Comparison of ENCODE assay signal across 40 cellular contexts in the genomic region with DNA sequence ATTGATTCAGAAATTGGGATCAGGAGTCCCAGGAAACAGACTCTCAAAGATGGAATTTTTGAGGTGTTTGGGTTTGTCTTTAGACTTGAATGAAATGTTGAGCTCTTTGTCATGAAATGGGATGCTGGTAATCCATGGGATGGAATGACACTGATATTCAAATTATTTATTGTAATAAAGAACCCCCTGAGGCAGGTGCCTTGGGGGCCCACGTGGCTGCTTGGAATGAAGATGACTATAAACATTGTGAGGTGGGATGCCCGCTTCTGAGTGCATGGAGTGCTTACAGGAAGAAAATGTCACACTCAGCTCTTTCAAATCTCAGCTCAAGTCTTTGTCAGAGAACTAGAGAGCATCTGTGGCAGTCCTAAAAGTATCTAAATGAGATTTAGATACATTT. TPM values are rescaled to one million over a fixed set of nuclear protein-coding genes. Genes with fewer than 3 reads are reported as not detected.
"Had no signal": no experiment of that assay in that cellular context is flagged by ENCODE, and none has a peak within 500 bp of the region (broad histone marks: within the 10 kb centered on the region; RNA-seq: fewer than 3 reads in every experiment).

No MANE protein-coding gene starts in this region.

- H3K4me1 Mint-ChIP-seq: activated naive CD4-positive, alpha-beta T cell treated with anti-CD3 and anti-CD28 coated beads, Interleukin-2, amount 10 ng/mL, durations not matched to agents 7 days and 5 days; activated naive CD4-positive, alpha-beta T cell treated with anti-CD3 and anti-CD28 coated beads, Interleukin-2, amount 50 U/mL, for 24 hours; activated naive CD8-positive, alpha-beta T cell treated with anti-CD3 and anti-CD28 coated beads for 36 hours; activated naive CD8-positive, alpha-beta T cell treated with anti-CD3 and anti-CD28 coated beads, Interleukin-2, amount 10 ng/mL, durations not matched to agents 7 days and 5 days; activated naive CD8-positive, alpha-beta T cell treated with anti-CD3 and anti-CD28 coated beads, Interleukin-2, amount 50 U/mL, for 24 hours; activated T-helper 17 cell treated with anti-CD3 and anti-CD28 coated beads, Interleukin-2, amount 50 U/mL, for 72 hours; central memory CD8-positive, alpha-beta T cell had no signal

- H3K9me3 Mint-ChIP-seq: activated naive CD4-positive, alpha-beta T cell treated with anti-CD3 and anti-CD28 coated beads for 36 hours; activated naive CD4-positive, alpha-beta T cell treated with anti-CD3 and anti-CD28 coated beads, Interleukin-2, amount 10 ng/mL, durations not matched to agents 7 days and 5 days; activated naive CD4-positive, alpha-beta T cell treated with anti-CD3 and anti-CD28 coated beads, Interleukin-2, amount 50 U/mL, for 24 hours; activated naive CD4-positive, alpha-beta T cell treated with anti-CD3 and anti-CD28 coated beads, Interleukin-2, amount 50 U/mL, for 72 hours; activated naive CD8-positive, alpha-beta T cell treated with anti-CD3 and anti-CD28 coated beads, Interleukin-2, amount 10 ng/mL, durations not matched to agents 7 days and 5 days; activated naive CD8-positive, alpha-beta T cell treated with anti-CD3 and anti-CD28 coated beads, Interleukin-2, amount 50 U/mL, for 24 hours; activated T-cell treated with anti-CD3 and anti-CD28 coated beads, Interleukin-2, amount 50 U/mL, for 24 hours; activated T-cell treated with anti-CD3 and anti-CD28 coated beads, Interleukin-2, amount 50 U/mL, for 4 hours; activated T-cell treated with anti-CD3 and anti-CD28 coated beads, Interleukin-2, amount 50 U/mL, for 72 hours; activated T-helper 1 cell treated with anti-CD3 and anti-CD28 coated beads, Interleukin-12 subunit alpha, Interleukin-12 subunit beta, Interleukin-2, Interleukin-4 antibody, amounts not matched to agents 30 ng/mL and 10 ng/mL and 1 ng/mL, durations not matched to agents 14 hours and 24 hours and 36 hours; activated T-helper 17 cell treated with anti-CD3 and anti-CD28 coated beads, Interleukin-2, amount 50 U/mL, for 72 hours; activated T-helper 2 cell treated with anti-CD3 and anti-CD28 coated beads, Interferon-gamma antibody, Interleukin-2, Interleukin-4, amounts not matched to agents 10 μg/mL and 5 μg/mL and 100 μg/mL, durations not matched to agents 14 hours and 24 hours and 36 hours; central memory CD8-positive, alpha-beta T cell had no signal

- DNase-seq: activated effector memory CD4-positive, alpha-beta T cell treated with anti-CD3 and anti-CD28 coated beads, Interleukin-2, amount 50 U/mL, for 16 hours; activated effector memory CD4-positive, alpha-beta T cell treated with Interleukin-2 at 50 U/mL for 16 hours; activated gamma-delta T cell; activated gamma-delta T cell treated with Interleukin-2 at 50 U/mL for 16 hours; activated naive CD4-positive, alpha-beta T cell; activated naive CD4-positive, alpha-beta T cell treated with anti-CD3 and anti-CD28 coated beads for 36 hours; activated naive CD4-positive, alpha-beta T cell treated with anti-CD3 and anti-CD28 coated beads, Interleukin-2, amount 10 ng/mL, durations not matched to agents 7 days and 5 days; activated naive CD4-positive, alpha-beta T cell treated with anti-CD3 and anti-CD28 coated beads, Interleukin-2, amount 50 U/mL, for 16 hours; activated naive CD4-positive, alpha-beta T cell treated with Interleukin-2 at 50 U/mL for 16 hours; activated naive CD8-positive, alpha-beta T cell treated with anti-CD3 and anti-CD28 coated beads for 36 hours; activated naive CD8-positive, alpha-beta T cell treated with anti-CD3 and anti-CD28 coated beads, Interleukin-2, amount 10 ng/mL, durations not matched to agents 7 days and 5 days; activated naive CD8-positive, alpha-beta T cell treated with anti-CD3 and anti-CD28 coated beads, Interleukin-2, amount 50 U/mL, for 24 hours; activated T-cell treated with anti-CD3 and anti-CD28 coated beads, Interleukin-2, amount 50 U/mL, for 1 hour; activated T-cell treated with anti-CD3 and anti-CD28 coated beads, Interleukin-2, amount 50 U/mL, for 24 hours; activated T-cell treated with anti-CD3 and anti-CD28 coated beads, Interleukin-2, amount 50 U/mL, for 4 hours; activated T-cell treated with anti-CD3 and anti-CD28 coated beads, Interleukin-2, amount 50 U/mL, for 48 hours; activated T-cell treated with anti-CD3 and anti-CD28 coated beads, Interleukin-2, amount 50 U/mL, for 72 hours; adrenal gland; amniotic stem cell; amygdala; anterior cingulate cortex; aorta; body of pancreas; brain microvascular endothelial cell; caudate nucleus; central memory CD4-positive, alpha-beta T cell; cerebellar nuclear complex had no signal

- FAIRE-seq: astrocyte had no signal

- H3K27ac Mint-ChIP-seq: activated naive CD4-positive, alpha-beta T cell treated with anti-CD3 and anti-CD28 coated beads for 36 hours; activated naive CD4-positive, alpha-beta T cell treated with anti-CD3 and anti-CD28 coated beads, Interleukin-2, amount 10 ng/mL, durations not matched to agents 7 days and 5 days; activated naive CD4-positive, alpha-beta T cell treated with anti-CD3 and anti-CD28 coated beads, Interleukin-2, amount 50 U/mL, for 24 hours; activated naive CD4-positive, alpha-beta T cell treated with anti-CD3 and anti-CD28 coated beads, Interleukin-2, amount 50 U/mL, for 72 hours; activated naive CD8-positive, alpha-beta T cell treated with anti-CD3 and anti-CD28 coated beads for 36 hours; activated naive CD8-positive, alpha-beta T cell treated with anti-CD3 and anti-CD28 coated beads, Interleukin-2, amount 10 ng/mL, durations not matched to agents 7 days and 5 days; activated naive CD8-positive, alpha-beta T cell treated with anti-CD3 and anti-CD28 coated beads, Interleukin-2, amount 50 U/mL, for 24 hours; activated T-cell treated with anti-CD3 and anti-CD28 coated beads, Interleukin-2, amount 50 U/mL, for 24 hours; activated T-cell treated with anti-CD3 and anti-CD28 coated beads, Interleukin-2, amount 50 U/mL, for 72 hours; activated T-helper 1 cell treated with anti-CD3 and anti-CD28 coated beads, Interleukin-12 subunit alpha, Interleukin-12 subunit beta, Interleukin-2, Interleukin-4 antibody, amounts not matched to agents 30 ng/mL and 10 ng/mL and 1 ng/mL, durations not matched to agents 14 hours and 24 hours and 36 hours; activated T-helper 17 cell treated with anti-CD3 and anti-CD28 coated beads, Interleukin-2, amount 50 U/mL, for 72 hours; activated T-helper 2 cell treated with anti-CD3 and anti-CD28 coated beads, Interferon-gamma antibody, Interleukin-2, Interleukin-4, amounts not matched to agents 10 μg/mL and 5 μg/mL and 100 μg/mL, durations not matched to agents 14 hours and 24 hours and 36 hours had no signal

- H3K36me3 Mint-ChIP-seq: activated naive CD4-positive, alpha-beta T cell treated with anti-CD3 and anti-CD28 coated beads, Interleukin-2, amount 10 ng/mL, durations not matched to agents 7 days and 5 days; activated naive CD4-positive, alpha-beta T cell treated with anti-CD3 and anti-CD28 coated beads, Interleukin-2, amount 50 U/mL, for 24 hours; activated naive CD4-positive, alpha-beta T cell treated with anti-CD3 and anti-CD28 coated beads, Interleukin-2, amount 50 U/mL, for 72 hours; activated naive CD8-positive, alpha-beta T cell; activated naive CD8-positive, alpha-beta T cell treated with anti-CD3 and anti-CD28 coated beads for 36 hours; activated naive CD8-positive, alpha-beta T cell treated with anti-CD3 and anti-CD28 coated beads, Interleukin-2, amount 10 ng/mL, durations not matched to agents 7 days and 5 days had no signal

- H3K4me3 Mint-ChIP-seq: activated naive CD4-positive, alpha-beta T cell treated with anti-CD3 and anti-CD28 coated beads for 36 hours; activated naive CD4-positive, alpha-beta T cell treated with anti-CD3 and anti-CD28 coated beads, Interleukin-2, amount 10 ng/mL, durations not matched to agents 7 days and 5 days; activated naive CD4-positive, alpha-beta T cell treated with anti-CD3 and anti-CD28 coated beads, Interleukin-2, amount 50 U/mL, for 24 hours; activated naive CD8-positive, alpha-beta T cell; activated naive CD8-positive, alpha-beta T cell treated with anti-CD3 and anti-CD28 coated beads for 36 hours; activated naive CD8-positive, alpha-beta T cell treated with anti-CD3 and anti-CD28 coated beads, Interleukin-2, amount 10 ng/mL, durations not matched to agents 7 days and 5 days; activated naive CD8-positive, alpha-beta T cell treated with anti-CD3 and anti-CD28 coated beads, Interleukin-2, amount 50 U/mL, for 24 hours; activated T-cell treated with anti-CD3 and anti-CD28 coated beads, Interleukin-2, amount 50 U/mL, for 24 hours; activated T-cell treated with anti-CD3 and anti-CD28 coated beads, Interleukin-2, amount 50 U/mL, for 4 hours; activated T-cell treated with anti-CD3 and anti-CD28 coated beads, Interleukin-2, amount 50 U/mL, for 72 hours; activated T-helper 1 cell treated with anti-CD3 and anti-CD28 coated beads, Interleukin-12 subunit alpha, Interleukin-12 subunit beta, Interleukin-2, Interleukin-4 antibody, amounts not matched to agents 30 ng/mL and 10 ng/mL and 1 ng/mL, durations not matched to agents 14 hours and 24 hours and 36 hours; activated T-helper 17 cell treated with anti-CD3 and anti-CD28 coated beads, Interleukin-2, amount 50 U/mL, for 72 hours; brain; central memory CD8-positive, alpha-beta T cell had no signal

- H3K27me3 Mint-ChIP-seq: brain had no signal

- H3K4me1 ChIP-seq: adrenal gland, ascending aorta, body of pancreas, breast epithelium had no signal

- H3K36me3 ChIP-seq: adrenal gland, ascending aorta, brain microvascular endothelial cell, breast epithelium, cardiac muscle cell had no signal

- H3K27ac ChIP-seq: adrenal gland, ascending aorta, body of pancreas, brain microvascular endothelial cell, breast epithelium, cardiac muscle cell had no signal

- H3K27me3 ChIP-seq: adrenal gland, ascending aorta, body of pancreas, brain microvascular endothelial cell, breast epithelium had no signal

- ATAC-seq: activated naive CD4-positive, alpha-beta T cell treated with anti-CD3 and anti-CD28 coated beads, Interleukin-2, amount 50 U/mL, for 72 hours; activated naive CD8-positive, alpha-beta T cell treated with anti-CD3 and anti-CD28 coated beads, Interleukin-2, amount 50 U/mL, for 24 hours; activated T-cell treated with anti-CD3 and anti-CD28 coated beads, Interleukin-2, amount 50 U/mL, for 4 hours; activated T-cell treated with anti-CD3 and anti-CD28 coated beads, Interleukin-2, amount 50 U/mL, for 72 hours; activated T-helper 17 cell treated with anti-CD3 and anti-CD28 coated beads, Interleukin-2, amount 50 U/mL, for 72 hours; body of pancreas had no signal

- H3K4me3 ChIP-seq: adrenal gland, ascending aorta, body of pancreas, breast epithelium, cardiac muscle cell had no signal

- H3K9me3 ChIP-seq: adrenal gland, ascending aorta, body of pancreas, breast epithelium had no signal

RNA-seq across cellular contexts. Expression of gene C1QTNF2, which starts 9.6 kb away (rescaled TPM):
- total RNA-seq: activated naive CD4-positive, alpha-beta T cell treated with anti-CD3 and anti-CD28 coated beads for 36 hours; activated naive CD4-positive, alpha-beta T cell treated with anti-CD3 and anti-CD28 coated beads, Interleukin-2, amount 50 U/mL, for 72 hours; activated naive CD8-positive, alpha-beta T cell treated with anti-CD3 and anti-CD28 coated beads for 36 hours; activated naive CD8-positive, alpha-beta T cell treated with anti-CD3 and anti-CD28 coated beads, Interleukin-2, amount 10 ng/mL, durations not matched to agents 7 days and 5 days; activated T-cell treated with anti-CD3 and anti-CD28 coated beads, Interleukin-2, amount 50 U/mL, for 4 hours; activated T-cell treated with anti-CD3 and anti-CD28 coated beads, Interleukin-2, amount 50 U/mL, for 72 hours; activated T-helper 1 cell treated with anti-CD3 and anti-CD28 coated beads, Interleukin-12 subunit alpha, Interleukin-12 subunit beta, Interleukin-2, Interleukin-4 antibody, amounts not matched to agents 30 ng/mL and 10 ng/mL and 1 ng/mL, durations not matched to agents 14 hours and 24 hours and 36 hours; activated T-helper 17 cell treated with anti-CD3 and anti-CD28 coated beads, Interleukin-2, amount 50 U/mL, for 72 hours; activated T-helper 2 cell treated with anti-CD3 and anti-CD28 coated beads, Interferon-gamma antibody, Interleukin-2, Interleukin-4, amounts not matched to agents 10 μg/mL and 5 μg/mL and 100 μg/mL, durations not matched to agents 14 hours and 24 hours and 36 hours; bronchial epithelial cell; cardiac muscle cell had no signal

RNA-seq across cellular contexts. Expression of gene FAM200C, which starts 19.8 kb away (rescaled TPM):
- total RNA-seq: ascending aorta had no signal
